8 cellular contexts compared by ENCODE assay signal in the genomic region with DNA sequence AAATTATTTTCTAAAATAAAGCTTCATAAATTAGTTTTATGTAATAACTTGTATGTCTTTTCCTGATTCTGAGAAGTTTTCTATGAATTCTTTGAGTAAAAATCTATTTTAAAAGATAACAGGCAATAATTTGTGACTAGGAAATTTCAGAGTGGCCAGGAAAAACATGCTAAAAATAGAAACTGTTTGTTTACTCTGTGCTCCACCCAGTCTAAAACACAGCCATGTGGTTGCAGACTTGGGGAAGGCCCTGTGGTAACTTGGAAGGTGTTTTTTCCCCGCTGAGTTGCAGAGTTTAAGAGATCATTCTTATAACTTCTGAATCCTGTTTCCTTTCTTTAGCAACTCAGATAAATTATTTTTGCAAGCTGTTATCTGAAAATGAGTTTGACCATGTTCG. TPM values are rescaled to one million over a fixed set of nuclear protein-coding genes. Genes with fewer than 3 reads are reported as not detected.
DNase-seq lines count a peak whose midpoint lies in the region; ATAC-seq, FAIRE-seq and TF ChIP-seq lines count a peak whose summit lies in the region.

No MANE protein-coding gene starts in this region.

- no peaks in the 10 kb centered on the region for H3K4me1 ChIP-seq in uterus

- H3K27me3 ChIP-seq in uterus, result no peaks in the 10 kb centered on the region

- peak overlapping the region; percentile 18 to 58 for H3K27ac ChIP-seq in uterus

- no peak for TF ChIP-seq CTCF in uterus (IDR thresholded peaks at IDR 0.05)
- no peak for TF ChIP-seq CTCF in D721Med (IDR thresholded peaks at IDR 0.05; ENCODE audit: insufficient read depth, missing control alignments)

- H3K36me3 ChIP-seq in uterus, result no peaks in the 10 kb centered on the region

- FAIRE-seq in frontal cortex (lab: Jason Lieb, UNC) (no peak), D721Med (lab: Jason Lieb, UNC) (no peak)

- DNase-seq in Right ventricle myocardium superior (no peak), Right ventricle myocardium inferior (ENCODE audit: missing footprints) (no peak), NCI-H748 treated with DMSO at 0.1 percent for 48 hours (lab: John Stamatoyannopoulos, UW) (peak; percentile 39), fibroblast of peridontal ligament (ENCODE audit: extremely low read depth) (peak; percentile 61), uterus (no peak), frontal cortex (ENCODE audit: low spot score in 2 of 2) (no peak), DMS53 treated with DMSO at 0.1 percent for 48 hours (lab: John Stamatoyannopoulos, UW; ENCODE audit: unreplicated experiment) (no peak), D721Med (ENCODE audit: insufficient read length, low spot score) (no peak)

- H3K9me3 ChIP-seq in uterus, result no peaks in the 10 kb centered on the region

- intact Hi-C loops in Right ventricle myocardium superior (cut with DNase I), result no loop called here
- intact Hi-C loops in Right ventricle myocardium inferior (cut with DNase I), result loop anchor here (5.0 kb wide), 1 partner anchor 36 kb away; no protein-coding TSS in a partner anchor
- intact Hi-C loops in uterus (cut with DNase I; ENCODE audit: low total_unique reads), result no loop called here

- peak; percentile 63 for ATAC-seq in Right ventricle myocardium superior (ENCODE audit: poor library complexity)
- ATAC-seq in Right ventricle myocardium inferior, result no peak

- TF ChIP-seq POLR2A in uterus (IDR thresholded peaks at IDR 0.05), result no peak

- no peak overlapping the region for H3K4me3 ChIP-seq in uterus

RNA-seq across cellular contexts. Expression of a gene that starts 21.9 kb away (rescaled TPM):
- total RNA-seq in Right ventricle myocardium superior (64.5 TPM), Right ventricle myocardium inferior (72.9 TPM), uterus (10 to 100 TPM in 3 of 4 donors, 1 to 10 TPM in 1; 9.7 to 63.0 (median 19.5) TPM), frontal cortex (122 TPM)

Comparison
In these comparisons a context has a peak if more than half of its experiments do, and no peak if none do; other contexts are left out.
1. DNase-seq: peak in NCI-H748 treated with DMSO at 0.1 percent for 48 hours (single experiment) and fibroblast of peridontal ligament (single experiment); none in Right ventricle myocardium superior (single experiment), Right ventricle myocardium inferior (single experiment), uterus (0 of 2), frontal cortex (0 of 2), DMS53 treated with DMSO at 0.1 percent for 48 hours (single experiment) and D721Med (single experiment).